In the genomic region with DNA sequence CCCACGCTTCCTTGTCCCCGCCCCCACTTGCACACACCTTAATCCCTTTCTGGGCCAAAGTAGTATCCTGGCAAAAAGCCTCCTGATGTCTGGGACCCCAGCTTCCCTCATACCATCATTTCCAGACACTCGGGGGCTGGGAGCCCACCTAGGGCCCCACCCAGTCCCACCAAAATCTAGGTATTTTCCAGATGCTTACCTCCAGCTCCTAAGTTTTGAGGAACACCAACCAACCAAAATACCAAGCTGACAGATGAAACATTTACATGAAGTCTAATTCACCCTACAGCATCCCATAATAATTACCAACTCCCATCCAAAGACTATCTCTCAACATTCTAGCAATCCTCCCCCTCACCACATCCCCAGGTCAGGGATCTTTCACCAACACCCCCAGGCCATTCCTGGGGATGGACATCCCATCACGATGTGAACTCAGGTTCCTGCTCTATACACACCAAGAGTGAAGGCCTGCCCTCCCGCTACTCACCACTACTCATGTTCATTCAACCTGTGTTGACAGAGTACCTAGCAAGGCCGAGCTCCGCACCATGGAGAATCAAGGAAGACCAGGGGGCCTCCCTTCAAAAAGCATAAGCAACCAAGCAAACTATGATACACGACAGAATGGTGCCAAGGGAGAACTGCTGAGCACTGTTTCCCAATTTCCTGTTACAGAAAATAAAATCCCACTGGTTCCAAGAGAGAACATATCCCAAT, we compare ENCODE assay signal across 9 cellular contexts. TPM values are rescaled to one million over a fixed set of nuclear protein-coding genes. Genes with fewer than 3 reads are reported as not detected.
DNase-seq lines count a peak whose midpoint lies in the region; ATAC-seq and TF ChIP-seq lines count a peak whose summit lies in the region.
"Had no signal": no experiment of that assay in that cellular context is flagged by ENCODE, and none has a peak within 500 bp of the region (broad histone marks: within the 10 kb centered on the region; RNA-seq: fewer than 3 reads in every experiment).

No MANE protein-coding gene starts in this region.

- no peak overlapping the region for H2BK12ac ChIP-seq in H9 (ENCODE audit: insufficient read length, low read depth, low read length)

- peak; percentile 65 for DNase-seq in H9
- peak; percentile 72 for DNase-seq in OCI-M1 (lab: John Stamatoyannopoulos, UW)
- no peak for DNase-seq in epithelial cell of prostate (ENCODE audit: low read depth, low spot score)
- no peak for DNase-seq in NCI-H1436 (lab: John Stamatoyannopoulos, UW)
- no peak for DNase-seq in medulla oblongata (ENCODE audit: extremely low spot score)
- no peak for DNase-seq in HUDEP-2 (lab: John Stamatoyannopoulos, UW; ENCODE audit: unreplicated experiment in 76 of 76)

- no peak overlapping the region for H3K4me3 Mint-ChIP-seq in H9
- H3K4me3 Mint-ChIP-seq: mesothelial cell of epicardium had no signal

- no peak overlapping the region for H2BK5ac ChIP-seq in H9 (ENCODE audit: insufficient read length, low read length)

- H3K9ac ChIP-seq in H9 (ENCODE audit: extremely low read depth, insufficient read length, low read length) = no peak overlapping the region

- H3K23ac ChIP-seq in H9 (ENCODE audit: insufficient read length, low read depth, low read length) = no peak overlapping the region

- no peak overlapping the region for H3K56ac ChIP-seq in H9 (ENCODE audit: insufficient read length, low read depth, low read length)

- H4K20me1 ChIP-seq in H9 (ENCODE audit: control insufficient read depth, insufficient read depth, insufficient read length) = no peaks in the 10 kb centered on the region

- peaks cover 3% of the 10 kb centered on the region for H3K79me1 ChIP-seq in H9 (ENCODE audit: insufficient read depth, low read depth, low read length, poor library complexity, severe bottlenecking)

- no peak overlapping the region for H2AFZ ChIP-seq in H9 (ENCODE audit: low read length)

- no peak overlapping the region for H2BK120ac ChIP-seq in H9 (ENCODE audit: low read depth, low read length, poor library complexity, severe bottlenecking)

- no peaks in the 10 kb centered on the region for H3K27me3 Mint-ChIP-seq in H9 (ENCODE audit: low read depth)

- H3K9me3 ChIP-seq in H9 (ENCODE audit: control insufficient read depth, low read depth, low read length) = no peaks in the 10 kb centered on the region

- no CpG with 5 or more reads among the region's 8 CpGs for WGBS in H9 (ENCODE audit: extremely low coverage, insufficient read length, low lambda C conversion rate)

- no peak overlapping the region for H3K4ac ChIP-seq in H9 (ENCODE audit: low read depth, low read length)

- H3K36me3 Mint-ChIP-seq in H9 (ENCODE audit: insufficient read depth in 1 of 3, low read depth in 3 of 3) = peaks cover 14 to 22% (median 22%) of the 10 kb centered on the region in 3 experiments

- H3K27me3 ChIP-seq in H9 (ENCODE audit: insufficient read depth, low read length) = no peaks in the 10 kb centered on the region

- H4K8ac ChIP-seq in H9 (replicated peaks; ENCODE audit: insufficient read length, low read depth, low read length) = no peak overlapping the region

- no peaks in the 10 kb centered on the region for H3K9me3 Mint-ChIP-seq in H9
- H3K9me3 Mint-ChIP-seq: mesothelial cell of epicardium had no signal

- no peak overlapping the region for H2AK5ac ChIP-seq in H9 (ENCODE audit: insufficient read length, low read length)

- H3T11ph ChIP-seq in H9 (ENCODE audit: low read length) = no peak overlapping the region

- H3K4me2 ChIP-seq in H9 (ENCODE audit: insufficient read depth, insufficient read length, low read length) = no peak overlapping the region

- no peak overlapping the region for H3K14ac ChIP-seq in H9 (ENCODE audit: insufficient read depth, low read length)

- no peak overlapping the region for H4K91ac ChIP-seq in H9 (ENCODE audit: insufficient read length, low read depth, low read length)

- no peak for ATAC-seq in GM18867 (IDR thresholded peaks at IDR 0.05; ENCODE audit: unreplicated experiment)

- H3K23me2 ChIP-seq in H9 (ENCODE audit: insufficient read length, low read depth, low read length, poor library complexity, severe bottlenecking) = peaks cover 10% of the 10 kb centered on the region

- H3K27ac ChIP-seq in H9 (ENCODE audit: insufficient read length, low read depth, low read length) = no peak overlapping the region
- H3K27ac ChIP-seq in epithelial cell of prostate = peak overlapping the region; percentile 71
- H3K27ac ChIP-seq in skin epidermis = peak overlapping the region in 16 of 21 experiments; percentile 20 to 96 (median 50)

- H3K4me1 ChIP-seq in H9 (ENCODE audit: insufficient read depth, low read length) = peaks cover 11% of the 10 kb centered on the region; the same call in 1 of the 2 replicates

- H4K5ac ChIP-seq in H9 (ENCODE audit: insufficient read length, low read depth, low read length) = no peak overlapping the region

- H3K18ac ChIP-seq in H9 (ENCODE audit: insufficient read length, low read depth, low read length) = no peak overlapping the region

- H3K27ac Mint-ChIP-seq in H9 = no peak overlapping the region
- H3K27ac Mint-ChIP-seq: mesothelial cell of epicardium had no signal

- H3K79me2 ChIP-seq in H9 (ENCODE audit: insufficient read depth, low read length) = peaks cover 22% of the 10 kb centered on the region; the same call in 1 of the 2 replicates

- H3K4me3 ChIP-seq in skin epidermis = no peak overlapping the region

- no peak overlapping the region for H2BK15ac ChIP-seq in H9 (ENCODE audit: low read depth, low read length)

- no peak overlapping the region for H2BK20ac ChIP-seq in H9 (ENCODE audit: low read depth, low read length, poor library complexity, severe bottlenecking)

- TF ChIP-seq CTCF in H9 (conservative IDR thresholded peaks at IDR 0.05) = no peak

- peaks cover 44 to 49% of the 10 kb centered on the region in 2 experiments for H3K4me1 Mint-ChIP-seq in H9

RNA-seq across cellular contexts. Expression of gene CHD4, which starts 1.6 kb away (rescaled TPM):
- 334 and 346 TPM in 2 replicates for total RNA-seq in H9 (2021)

RNA-seq across cellular contexts. Expression of gene LPAR5, which starts 27.0 kb away (rescaled TPM):
- 0.22 TPM in 2 replicates for total RNA-seq in H9 (2021)

RNA-seq across cellular contexts. Expression of gene ACRBP, which starts 38.5 kb away (rescaled TPM):
- 1.3 and 1.9 TPM in 2 replicates for total RNA-seq in H9 (2021)

RNA-seq across cellular contexts. Expression of gene NOP2, which starts 40.7 kb away (rescaled TPM):
- 136 and 137 TPM in 2 replicates for total RNA-seq in H9 (2021)

RNA-seq across cellular contexts. Expression of gene IFFO1, which starts 52.9 kb away (rescaled TPM):
- total RNA-seq in H9 (2021) = 16.3 and 17.9 TPM in 2 replicates

Comparison
In these comparisons a context has a peak if more than half of its experiments do, and no peak if none do; other contexts are left out.
1. DNase-seq: peak in H9 (single experiment) and OCI-M1 (single experiment); none in epithelial cell of prostate (single experiment), NCI-H1436 (single experiment), medulla oblongata (single experiment) and HUDEP-2 (0 of 76).